1 cellular context compared by ENCODE assay signal in the genomic region with DNA sequence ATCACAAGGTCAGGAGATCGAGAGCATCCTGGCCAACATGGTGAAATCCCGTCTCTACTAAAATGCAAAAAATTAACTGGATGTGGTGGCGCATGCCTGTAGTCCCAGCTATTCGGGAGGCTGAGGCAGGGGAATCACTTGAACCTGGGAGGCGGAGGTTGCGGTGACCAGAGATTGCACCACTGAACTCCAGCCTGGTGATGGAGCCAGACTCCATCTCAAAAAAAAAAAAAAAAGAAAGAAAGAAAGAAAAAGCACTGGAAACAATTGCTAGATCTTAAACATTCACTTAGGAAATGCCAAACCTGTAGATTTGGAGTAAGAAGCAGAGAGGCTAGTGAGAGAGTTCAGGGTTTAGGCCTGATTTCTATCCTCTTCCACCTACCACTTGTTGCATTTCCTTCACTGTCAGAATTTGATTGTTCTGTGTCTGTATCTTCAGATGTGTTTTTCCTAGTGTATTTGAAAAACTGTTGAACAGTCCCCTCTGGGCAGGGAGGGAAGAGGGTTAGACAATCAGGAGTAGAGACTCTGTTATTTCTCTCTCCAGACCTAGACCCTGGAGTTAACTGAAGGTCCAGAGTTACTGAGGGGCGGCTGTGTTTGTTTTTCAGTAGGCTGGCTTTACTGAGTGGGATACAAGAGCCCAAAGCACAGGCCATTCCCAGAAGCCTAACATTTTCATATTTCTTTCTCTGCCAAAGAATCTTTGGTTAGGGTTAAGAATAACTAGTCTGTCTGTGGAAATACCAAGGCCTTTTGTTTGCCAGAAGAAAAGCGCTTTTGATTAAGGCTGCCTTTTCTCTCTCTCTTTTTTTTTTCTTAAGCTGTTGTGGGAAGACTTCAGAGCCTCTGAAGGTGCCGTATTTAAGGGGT.
TF ChIP-seq lines count a peak whose summit lies in the region.

No MANE protein-coding gene starts in this region.

TF ChIP-seq in GM23338, 12 proteins besides CTCF, POLR2A, EP300 and RAD21 (continued from another document):
- TF ChIP-seq, protein P1, sequence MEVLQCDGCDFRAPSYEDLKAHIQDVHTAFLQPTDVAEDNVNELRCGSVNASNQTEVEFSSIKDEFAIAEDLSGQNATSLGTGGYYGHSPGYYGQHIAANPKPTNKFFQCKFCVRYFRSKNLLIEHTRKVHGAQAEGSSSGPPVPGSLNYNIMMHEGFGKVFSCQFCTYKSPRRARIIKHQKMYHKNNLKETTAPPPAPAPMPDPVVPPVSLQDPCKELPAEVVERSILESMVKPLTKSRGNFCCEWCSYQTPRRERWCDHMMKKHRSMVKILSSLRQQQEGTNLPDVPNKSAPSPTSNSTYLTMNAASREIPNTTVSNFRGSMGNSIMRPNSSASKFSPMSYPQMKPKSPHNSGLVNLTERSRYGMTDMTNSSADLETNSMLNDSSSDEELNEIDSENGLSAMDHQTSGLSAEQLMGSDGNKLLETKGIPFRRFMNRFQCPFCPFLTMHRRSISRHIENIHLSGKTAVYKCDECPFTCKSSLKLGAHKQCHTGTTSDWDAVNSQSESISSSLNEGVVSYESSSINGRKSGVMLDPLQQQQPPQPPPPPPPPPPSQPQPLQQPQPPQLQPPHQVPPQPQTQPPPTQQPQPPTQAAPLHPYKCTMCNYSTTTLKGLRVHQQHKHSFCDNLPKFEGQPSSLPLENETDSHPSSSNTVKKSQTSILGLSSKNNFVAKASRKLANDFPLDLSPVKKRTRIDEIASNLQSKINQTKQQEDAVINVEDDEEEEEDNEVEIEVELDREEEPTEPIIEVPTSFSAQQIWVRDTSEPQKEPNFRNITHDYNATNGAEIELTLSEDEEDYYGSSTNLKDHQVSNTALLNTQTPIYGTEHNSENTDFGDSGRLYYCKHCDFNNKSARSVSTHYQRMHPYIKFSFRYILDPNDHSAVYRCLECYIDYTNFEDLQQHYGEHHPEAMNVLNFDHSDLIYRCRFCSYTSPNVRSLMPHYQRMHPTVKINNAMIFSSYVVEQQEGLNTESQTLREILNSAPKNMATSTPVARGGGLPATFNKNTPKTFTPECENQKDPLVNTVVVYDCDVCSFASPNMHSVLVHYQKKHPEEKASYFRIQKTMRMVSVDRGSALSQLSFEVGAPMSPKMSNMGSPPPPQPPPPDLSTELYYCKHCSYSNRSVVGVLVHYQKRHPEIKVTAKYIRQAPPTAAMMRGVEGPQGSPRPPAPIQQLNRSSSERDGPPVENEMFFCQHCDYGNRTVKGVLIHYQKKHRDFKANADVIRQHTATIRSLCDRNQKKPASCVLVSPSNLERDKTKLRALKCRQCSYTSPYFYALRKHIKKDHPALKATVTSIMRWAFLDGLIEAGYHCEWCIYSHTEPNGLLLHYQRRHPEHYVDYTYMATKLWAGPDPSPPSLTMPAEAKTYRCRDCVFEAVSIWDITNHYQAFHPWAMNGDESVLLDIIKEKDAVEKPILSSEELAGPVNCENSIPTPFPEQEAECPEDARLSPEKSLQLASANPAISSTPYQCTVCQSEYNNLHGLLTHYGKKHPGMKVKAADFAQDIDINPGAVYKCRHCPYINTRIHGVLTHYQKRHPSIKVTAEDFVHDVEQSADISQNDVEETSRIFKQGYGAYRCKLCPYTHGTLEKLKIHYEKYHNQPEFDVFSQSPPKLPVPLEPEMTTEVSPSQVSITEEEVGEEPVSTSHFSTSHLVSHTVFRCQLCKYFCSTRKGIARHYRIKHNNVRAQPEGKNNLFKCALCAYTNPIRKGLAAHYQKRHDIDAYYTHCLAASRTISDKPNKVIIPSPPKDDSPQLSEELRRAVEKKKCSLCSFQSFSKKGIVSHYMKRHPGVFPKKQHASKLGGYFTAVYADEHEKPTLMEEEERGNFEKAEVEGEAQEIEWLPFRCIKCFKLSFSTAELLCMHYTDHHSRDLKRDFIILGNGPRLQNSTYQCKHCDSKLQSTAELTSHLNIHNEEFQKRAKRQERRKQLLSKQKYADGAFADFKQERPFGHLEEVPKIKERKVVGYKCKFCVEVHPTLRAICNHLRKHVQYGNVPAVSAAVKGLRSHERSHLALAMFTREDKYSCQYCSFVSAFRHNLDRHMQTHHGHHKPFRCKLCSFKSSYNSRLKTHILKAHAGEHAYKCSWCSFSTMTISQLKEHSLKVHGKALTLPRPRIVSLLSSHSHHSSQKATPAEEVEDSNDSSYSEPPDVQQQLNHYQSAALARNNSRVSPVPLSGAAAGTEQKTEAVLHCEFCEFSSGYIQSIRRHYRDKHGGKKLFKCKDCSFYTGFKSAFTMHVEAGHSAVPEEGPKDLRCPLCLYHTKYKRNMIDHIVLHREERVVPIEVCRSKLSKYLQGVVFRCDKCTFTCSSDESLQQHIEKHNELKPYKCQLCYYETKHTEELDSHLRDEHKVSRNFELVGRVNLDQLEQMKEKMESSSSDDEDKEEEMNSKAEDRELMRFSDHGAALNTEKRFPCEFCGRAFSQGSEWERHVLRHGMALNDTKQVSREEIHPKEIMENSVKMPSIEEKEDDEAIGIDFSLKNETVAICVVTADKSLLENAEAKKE (CRISPR knock-in tag; IDR thresholded peaks at IDR 0.05): no peak
- no peak for TF ChIP-seq POLR2AphosphoS5 (IDR thresholded peaks at IDR 0.05; ENCODE audit: low read depth)
- no peak for TF ChIP-seq JUNB (IDR thresholded peaks at IDR 0.05; ENCODE audit: unreplicated experiment)
TF ChIP-seq in GM23338: peak in this region for 0.
